ENCODE assay signal across 12 cellular contexts in the genomic region with DNA sequence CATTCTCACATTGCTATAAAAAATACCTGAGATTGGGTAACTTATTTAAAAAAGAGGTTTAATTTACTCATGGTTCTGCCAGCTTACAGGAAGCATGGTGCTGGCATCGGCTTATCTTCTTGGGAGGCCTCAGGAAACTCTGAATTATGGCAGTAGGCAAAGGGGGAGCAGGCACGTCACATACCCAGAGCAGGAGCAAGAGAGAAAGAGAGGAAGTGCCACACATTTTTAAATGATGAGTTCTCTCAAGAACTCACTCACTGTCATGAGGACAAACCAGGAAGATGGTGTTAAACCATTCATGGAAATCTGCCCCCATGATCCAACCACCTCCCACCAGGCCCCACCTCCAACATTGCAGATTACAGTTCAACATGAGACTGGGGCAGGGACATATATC. TPM values are rescaled to one million over a fixed set of nuclear protein-coding genes. Genes with fewer than 3 reads are reported as not detected.
DNase-seq lines count a peak whose midpoint lies in the region; ATAC-seq and TF ChIP-seq lines count a peak whose summit lies in the region.
"Had no signal": no experiment of that assay in that cellular context is flagged by ENCODE, and none has a peak within 500 bp of the region (broad histone marks: within the 10 kb centered on the region; RNA-seq: fewer than 3 reads in every experiment).

No MANE protein-coding gene starts in this region.

- H3K4me3 Mint-ChIP-seq in osteocyte (ENCODE audit: unreplicated experiment) = no peak overlapping the region

- peak overlapping the region; percentile 97 for H3K27ac ChIP-seq in epithelial cell of prostate

- DNase-seq in GDM1 (lab: John Stamatoyannopoulos, UW) (peak; percentile 32), epithelial cell of prostate (ENCODE audit: low read depth, low spot score) (no peak), osteocyte (ENCODE audit: extremely low spot score, unreplicated experiment) (no peak), occipital lobe (lab: John Stamatoyannopoulos, UW) (no peak), NCI-H524 treated with DMSO at 0.1 percent for 48 hours (lab: John Stamatoyannopoulos, UW) (no peak), erythroblast (lab: John Stamatoyannopoulos, UW) (no peak)
- no peak for DNase-seq in activated CD4-positive, alpha-beta T cell treated with anti-CD3 and anti-CD28 coated beads for 48 hours
- DNase-seq: cortex of kidney, NCI-H2171 had no signal

- peaks cover 22% of the 10 kb centered on the region for H3K4me1 Mint-ChIP-seq in osteocyte (ENCODE audit: unreplicated experiment)

- TF ChIP-seq CTCF in osteocyte (IDR thresholded peaks at IDR 0.05) = no peak

- no peaks in the 10 kb centered on the region for H3K36me3 Mint-ChIP-seq in osteocyte (ENCODE audit: unreplicated experiment)

- ATAC-seq in SK-N-SH treated with all-trans-retinoic acid at 6 μM for 48 hours = peak; percentile 41; the same call in 2 of the 3 replicates
- ATAC-seq: activated CD4-positive, CD25-positive, alpha-beta regulatory T cell treated with anti-CD3 and anti-CD28 coated beads, Interleukin-2, amount 50 U/mL, for 24 hours had no signal

- H3K27ac Mint-ChIP-seq in osteocyte (ENCODE audit: unreplicated experiment) = peak overlapping the region; percentile 3

- no peak for TF ChIP-seq POLR2A in erythroblast (IDR thresholded peaks at IDR 0.05; ENCODE audit: low read length)

- no peaks in the 10 kb centered on the region for H3K9me3 Mint-ChIP-seq in osteocyte (ENCODE audit: unreplicated experiment)

- no peaks in the 10 kb centered on the region for H3K27me3 Mint-ChIP-seq in osteocyte (ENCODE audit: unreplicated experiment)

TF ChIP-seq in SK-N-SH treated with all-trans-retinoic acid at 6 μM for 48 hours, 23 proteins besides CTCF, POLR2A, EP300 and RAD21:
- TF ChIP-seq ZFP3 (CRISPR knock-in tag; IDR thresholded peaks at IDR 0.05) (no peak), ZNF8 (CRISPR knock-in tag; IDR thresholded peaks at IDR 0.05) (no peak), ZC3H10 (CRISPR knock-in tag; IDR thresholded peaks at IDR 0.05) (no peak), PPARA (CRISPR knock-in tag; IDR thresholded peaks at IDR 0.05; ENCODE audit: borderline replicate concordance) (no peak), ISL1 (CRISPR knock-in tag; IDR thresholded peaks at IDR 0.05) (no peak), RARB (CRISPR knock-in tag; IDR thresholded peaks at IDR 0.05) (no peak), ESRRG (CRISPR knock-in tag; IDR thresholded peaks at IDR 0.05) (no peak), POU6F1 (CRISPR knock-in tag; IDR thresholded peaks at IDR 0.05; ENCODE audit: borderline replicate concordance, low read depth) (no peak), TCF4 (CRISPR knock-in tag; IDR thresholded peaks at IDR 0.05; ENCODE audit: borderline replicate concordance) (no peak), ARNTL (CRISPR knock-in tag; IDR thresholded peaks at IDR 0.05; ENCODE audit: borderline replicate concordance, low read depth) (no peak), ZNF565 (CRISPR knock-in tag; conservative IDR thresholded peaks at IDR 0.05; ENCODE audit: low read depth) (no peak), PATZ1 (CRISPR knock-in tag; IDR thresholded peaks at IDR 0.05; ENCODE audit: borderline replicate concordance) (no peak), SNAI2 (CRISPR knock-in tag; IDR thresholded peaks at IDR 0.05) (no peak), GLIS3 (CRISPR knock-in tag; IDR thresholded peaks at IDR 0.05) (no peak), ZFP30 (CRISPR knock-in tag; IDR thresholded peaks at IDR 0.05) (no peak)

RNA-seq across cellular contexts. Expression of gene AFF1, which starts 10.0 kb away (rescaled TPM):
- total RNA-seq in osteocyte = 29.3 and 39.3 TPM in 2 replicates
- 5.8 TPM for total RNA-seq in occipital lobe

RNA-seq across cellular contexts. Expression of gene C4orf36, which starts 32.6 kb away (rescaled TPM):
- 0.44 and 0.51 TPM in 2 replicates for total RNA-seq in osteocyte
- 1.6 TPM for total RNA-seq in occipital lobe
- total RNA-seq: skeletal muscle tissue had no signal
